8 cellular contexts compared by ENCODE assay signal in genomic region chr1:75632350-75632949, GRCh38. TPM values are rescaled to one million over a fixed set of nuclear protein-coding genes. Genes with fewer than 3 reads are reported as not detected.
DNase-seq lines count a peak whose midpoint lies in the region; ATAC-seq lines count a peak whose summit lies in the region.

No MANE protein-coding gene starts in this region.

- DNase-seq in DMS 273 treated with DMSO at 0.1 percent for 48 hours (lab: John Stamatoyannopoulos, UW) = peak; percentile 25
- DNase-seq in HT-29 (ENCODE audit: low spot score) = peak; percentile 53
- DNase-seq in SKM-1 treated with dmso at 0.1 percent for 144 hours (lab: John Stamatoyannopoulos, UW; ENCODE audit: unreplicated experiment) = peak; percentile 77
- DNase-seq in glomerular visceral epithelial cell (ENCODE audit: extremely low spot score) = peak; percentile 36
- DNase-seq in superior temporal gyrus (ENCODE audit: extremely low spot score) = peak; percentile 83
- no peak for DNase-seq in NK-92 treated with Interleukin-12 subunit alpha and Interleukin-12 subunit beta, amount 100 ng/mL, for 24 hours (lab: John Stamatoyannopoulos, UW)

- ATAC-seq in GM19397 (IDR thresholded peaks at IDR 0.05; ENCODE audit: unreplicated experiment) (peak; percentile 55), GM21825 (IDR thresholded peaks at IDR 0.05; ENCODE audit: unreplicated experiment) (no peak)

RNA-seq across cellular contexts. Expression of gene SLC44A5, which starts 21.5 kb away (rescaled TPM):
- total RNA-seq in HT-29 (2014; rRNA removed; shearing (Covaris generic)) = 2.8 and 3.3 TPM in 2 replicates
